8 cellular contexts compared by ENCODE assay signal in the genomic region with DNA sequence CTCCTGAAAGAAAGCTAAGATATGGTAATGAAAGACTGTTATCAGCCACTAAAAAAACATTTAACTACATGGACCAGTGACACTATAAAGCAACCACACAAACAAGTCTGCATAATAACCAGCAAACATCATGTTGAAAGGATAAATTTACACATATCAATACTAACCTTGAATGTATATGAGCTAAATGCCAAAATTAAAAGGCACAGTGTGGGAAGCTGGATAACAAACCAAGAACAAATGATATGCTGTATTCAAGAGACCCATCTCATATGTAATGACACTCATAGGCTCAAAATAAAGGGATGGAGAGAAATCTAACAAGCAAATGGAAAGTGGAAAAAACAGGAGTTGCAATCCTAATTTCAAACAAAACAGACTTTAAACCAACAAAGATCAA.
"Had no signal": no experiment of that assay in that cellular context is flagged by ENCODE, and none has a peak within 500 bp of the region (broad histone marks: within the 10 kb centered on the region; RNA-seq: fewer than 3 reads in every experiment).

No MANE protein-coding gene starts in this region.

- FAIRE-seq: G401.6, GM12878, GM12891, GM12892, GM18507, GM19239 had no signal

- ATAC-seq: GM12878 had no signal

- H3K4me3 ChIP-seq: GM12878 had no signal

- DNase-seq: GDM1, GF-D8 had no signal
